ENCODE assay signal across 1 cellular context in the genomic region with DNA sequence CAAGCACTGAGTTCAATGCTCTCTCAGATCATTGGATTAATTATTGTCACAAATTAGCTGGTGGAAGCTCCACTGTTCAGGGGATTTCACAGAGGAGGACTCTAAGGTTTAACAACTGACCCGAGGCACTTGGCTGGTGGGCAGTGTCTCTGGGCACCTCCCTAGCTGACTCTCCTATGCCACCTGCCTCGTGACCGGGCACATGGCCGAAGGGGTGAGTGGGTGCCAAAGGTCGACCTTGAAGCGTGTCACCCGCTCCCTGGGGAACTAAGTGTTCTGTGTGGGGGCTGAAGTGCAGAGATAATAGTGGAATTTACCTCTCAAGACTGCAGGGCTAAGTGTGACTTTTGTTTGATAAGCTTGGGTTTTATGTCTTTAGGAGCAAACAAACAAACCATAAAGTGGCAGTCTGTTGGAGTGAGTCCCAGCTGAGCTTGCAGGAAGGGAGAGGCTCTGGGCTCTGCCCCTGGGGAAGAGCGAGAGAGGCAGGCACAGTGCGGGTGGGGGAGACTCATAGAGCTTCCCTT.
TF ChIP-seq lines count a peak whose summit lies in the region.

No MANE protein-coding gene starts in this region.

TF ChIP-seq in HepG2, 621 proteins besides CTCF, POLR2A, EP300 and RAD21 (continued from another document):
- TF ChIP-seq, protein P1, sequence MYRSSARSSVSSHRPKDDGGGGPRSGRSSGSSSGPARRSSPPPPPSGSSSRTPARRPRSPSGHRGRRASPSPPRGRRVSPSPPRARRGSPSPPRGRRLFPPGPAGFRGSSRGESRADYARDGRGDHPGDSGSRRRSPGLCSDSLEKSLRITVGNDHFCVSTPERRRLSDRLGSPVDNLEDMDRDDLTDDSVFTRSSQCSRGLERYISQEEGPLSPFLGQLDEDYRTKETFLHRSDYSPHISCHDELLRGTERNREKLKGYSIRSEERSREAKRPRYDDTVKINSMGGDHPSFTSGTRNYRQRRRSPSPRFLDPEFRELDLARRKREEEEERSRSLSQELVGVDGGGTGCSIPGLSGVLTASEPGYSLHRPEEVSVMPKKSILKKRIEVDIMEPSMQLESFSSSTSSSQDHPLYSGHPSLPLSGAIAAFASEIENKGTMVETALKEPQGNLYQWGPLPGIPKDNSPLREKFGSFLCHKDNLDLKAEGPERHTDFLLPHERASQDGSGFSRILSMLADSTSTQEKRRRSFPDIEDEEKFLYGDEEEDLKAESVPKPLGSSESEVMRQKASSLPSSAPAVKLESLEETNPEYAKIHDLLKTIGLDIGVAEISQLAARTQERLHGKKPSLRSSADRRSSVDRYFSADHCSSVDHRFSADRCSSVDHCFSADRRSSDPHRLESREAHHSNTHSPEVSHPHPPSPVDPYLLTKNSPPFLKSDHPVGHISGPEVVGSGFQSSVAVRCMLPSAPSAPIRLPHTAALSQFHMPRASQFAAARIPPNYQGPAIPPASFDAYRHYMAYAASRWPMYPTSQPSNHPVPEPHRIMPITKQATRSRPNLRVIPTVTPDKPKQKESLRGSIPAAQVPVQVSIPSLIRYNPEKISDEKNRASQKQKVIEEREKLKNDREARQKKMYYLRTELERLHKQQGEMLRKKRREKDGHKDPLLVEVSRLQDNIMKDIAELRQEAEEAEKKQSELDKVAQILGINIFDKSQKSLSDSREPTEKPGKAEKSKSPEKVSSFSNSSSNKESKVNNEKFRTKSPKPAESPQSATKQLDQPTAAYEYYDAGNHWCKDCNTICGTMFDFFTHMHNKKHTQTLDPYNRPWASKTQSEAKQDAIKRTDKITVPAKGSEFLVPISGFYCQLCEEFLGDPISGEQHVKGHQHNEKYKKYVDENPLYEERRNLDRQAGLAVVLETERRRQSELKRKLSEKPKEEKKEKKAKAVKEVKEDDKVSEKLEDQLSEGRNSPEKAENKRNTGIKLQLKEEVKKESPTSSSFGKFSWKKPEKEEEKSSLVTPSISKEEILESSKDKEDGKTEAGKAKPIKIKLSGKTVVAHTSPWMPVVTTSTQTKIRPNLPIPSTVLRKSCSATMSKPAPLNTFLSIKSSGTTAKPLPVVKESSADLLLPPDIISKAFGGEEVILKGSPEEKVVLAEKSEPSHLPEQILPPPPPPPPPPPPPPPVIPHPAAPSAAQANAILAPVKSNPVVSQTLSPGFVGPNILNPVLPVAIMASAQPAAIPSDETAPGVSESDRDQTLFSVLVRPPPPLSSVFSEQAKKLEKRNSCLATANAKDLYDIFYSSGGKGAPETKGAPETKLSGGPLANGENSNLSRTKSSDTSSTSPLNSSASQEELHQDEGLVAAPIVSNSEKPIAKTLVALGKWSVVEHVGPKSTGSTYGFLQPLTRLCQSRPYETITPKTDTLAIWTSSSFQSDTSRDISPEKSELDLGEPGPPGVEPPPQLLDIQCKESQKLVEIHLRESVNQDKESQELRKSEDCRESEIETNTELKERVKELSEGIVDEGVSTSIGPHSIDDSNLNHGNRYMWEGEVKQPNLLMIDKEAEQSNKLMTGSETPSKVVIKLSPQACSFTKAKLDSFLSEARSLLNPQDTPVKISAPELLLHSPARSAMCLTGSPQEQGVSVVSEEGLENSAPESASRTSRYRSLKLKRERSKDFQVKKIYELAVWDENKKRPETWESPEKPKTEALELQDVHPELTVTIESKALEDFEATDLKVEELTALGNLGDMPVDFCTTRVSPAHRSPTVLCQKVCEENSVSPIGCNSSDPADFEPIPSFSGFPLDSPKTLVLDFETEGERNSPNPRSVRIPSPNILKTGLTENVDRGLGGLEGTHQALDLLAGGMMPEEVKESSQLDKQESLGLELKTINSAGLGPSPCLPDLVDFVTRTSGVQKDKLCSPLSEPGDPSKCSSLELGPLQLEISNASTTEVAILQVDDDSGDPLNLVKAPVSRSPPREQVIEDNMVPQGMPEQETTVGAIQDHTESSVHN (CRISPR knock-in tag; IDR thresholded peaks at IDR 0.05) = no peak
- TF ChIP-seq, protein P2, sequence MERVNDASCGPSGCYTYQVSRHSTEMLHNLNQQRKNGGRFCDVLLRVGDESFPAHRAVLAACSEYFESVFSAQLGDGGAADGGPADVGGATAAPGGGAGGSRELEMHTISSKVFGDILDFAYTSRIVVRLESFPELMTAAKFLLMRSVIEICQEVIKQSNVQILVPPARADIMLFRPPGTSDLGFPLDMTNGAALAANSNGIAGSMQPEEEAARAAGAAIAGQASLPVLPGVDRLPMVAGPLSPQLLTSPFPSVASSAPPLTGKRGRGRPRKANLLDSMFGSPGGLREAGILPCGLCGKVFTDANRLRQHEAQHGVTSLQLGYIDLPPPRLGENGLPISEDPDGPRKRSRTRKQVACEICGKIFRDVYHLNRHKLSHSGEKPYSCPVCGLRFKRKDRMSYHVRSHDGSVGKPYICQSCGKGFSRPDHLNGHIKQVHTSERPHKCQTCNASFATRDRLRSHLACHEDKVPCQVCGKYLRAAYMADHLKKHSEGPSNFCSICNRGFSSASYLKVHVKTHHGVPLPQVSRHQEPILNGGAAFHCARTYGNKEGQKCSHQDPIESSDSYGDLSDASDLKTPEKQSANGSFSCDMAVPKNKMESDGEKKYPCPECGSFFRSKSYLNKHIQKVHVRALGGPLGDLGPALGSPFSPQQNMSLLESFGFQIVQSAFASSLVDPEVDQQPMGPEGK (CRISPR knock-in tag; IDR thresholded peaks at IDR 0.05) = peak; percentile 31; the same call in 1 of the 2 replicates
